8 cellular contexts compared by ENCODE assay signal in genomic region chr19:12806242-12807131, GRCh38. TPM values are rescaled to one million over a fixed set of nuclear protein-coding genes. Genes with fewer than 3 reads are reported as not detected.
DNase-seq lines count a peak whose midpoint lies in the region; ATAC-seq, FAIRE-seq and TF ChIP-seq lines count a peak whose summit lies in the region.

Gene RNASEH2A (plus strand): TSS chr19:12806584. CDS start chr19:12806674, 90 bp downstream.

- peak; percentile 35 for TF ChIP-seq CTCF in left ventricle myocardium inferior (IDR thresholded peaks at IDR 0.05; ENCODE audit: borderline replicate concordance)
- TF ChIP-seq CTCF in prostate gland (IDR thresholded peaks at IDR 0.05) = peak in 2 of 4 experiments; percentile 34 to 37

- peak; percentile 72 for ATAC-seq in HG02623 (IDR thresholded peaks at IDR 0.05; ENCODE audit: unreplicated experiment)

- no peaks in the 10 kb centered on the region for H3K27me3 ChIP-seq in left ventricle myocardium inferior (ENCODE audit: low read depth)
- no peaks in the 10 kb centered on the region for H3K27me3 ChIP-seq in prostate gland (replicated peaks; ENCODE audit: insufficient read depth)

- H3K27ac ChIP-seq in left ventricle myocardium inferior (replicated peaks) (peak within 1 kb of the TSS; percentile 74), prostate gland (peak within 1 kb of the TSS in 1 of 2 donors; percentile 62)

- TF ChIP-seq POLR2A in prostate gland (IDR thresholded peaks at IDR 0.05) = no peak

- FAIRE-seq in urothelium cell line (lab: Jason Lieb, UNC) = no peak

- peaks cover 26% of the 10 kb centered on the region for H3K4me1 ChIP-seq in left ventricle myocardium inferior
- H3K4me1 ChIP-seq in prostate gland (replicated peaks) = no peaks in the 10 kb centered on the region

- intact Hi-C loops in T-helper 1 cell treated with Interleukin-12 subunit alpha and Interleukin-12 subunit beta and Interleukin-4 antibody, amounts not matched to agents 30 ng/mL and 1 ng/mL, for 36 hours (cut with micrococcal nuclease) = loop anchor here (1.0 kb wide), 2 partner anchors 31 to 69 kb away; partner anchors contain the start of genes GET3 and HOOK2
- intact Hi-C loops in left ventricle myocardium inferior (cut with micrococcal nuclease) (loop anchor here (5.0 kb wide), 1 partner anchor 36 kb away; no protein-coding TSS in a partner anchor), prostate gland (cut with DNase I) (loop anchor here (5.0 kb wide), 1 partner anchor 34 kb away; no protein-coding TSS in a partner anchor)

- WGBS in prostate gland = 3% methylated on average over 68 of the region's 68 CpGs

- H3K9me3 ChIP-seq in left ventricle myocardium inferior (replicated peaks) = no peaks in the 10 kb centered on the region
- no peaks in the 10 kb centered on the region for H3K9me3 ChIP-seq in prostate gland

- H3K4me3 ChIP-seq in left ventricle myocardium inferior = peak within 1 kb of the TSS; percentile 78
- H3K4me3 ChIP-seq in prostate gland = peak within 1 kb of the TSS; percentile 47

- peak; percentile 43 for DNase-seq in GM04503 (ENCODE audit: low read depth)
- peak; percentile 61 for DNase-seq in NCI-H1417 treated with DMSO at 0.1 percent for 48 hours (lab: John Stamatoyannopoulos, UW)
- DNase-seq in amygdala (lab: John Stamatoyannopoulos, UW) = peak in 54 of 56 donors; percentile 32 to 91 (median 73)
- DNase-seq in left ventricle myocardium inferior = peak; percentile 91
- peak; percentile 85 for DNase-seq in prostate gland (ENCODE audit: low spot score)
- peak; percentile 93 for DNase-seq in urothelium cell line (ENCODE audit: low spot score)

- peaks cover 13% of the 10 kb centered on the region for H3K36me3 ChIP-seq in left ventricle myocardium inferior
- no peaks in the 10 kb centered on the region for H3K36me3 ChIP-seq in prostate gland

RNA-seq across cellular contexts. Expression of gene RNASEH2A, which starts in this region (rescaled TPM):
- total RNA-seq in T-helper 1 cell treated with Interleukin-12 subunit alpha and Interleukin-12 subunit beta and Interleukin-4 antibody, amounts not matched to agents 30 ng/mL and 1 ng/mL, for 36 hours = 24.3 and 30.5 TPM in 2 replicates
- total RNA-seq in left ventricle myocardium inferior (2.5 TPM), prostate gland (10 to 100 TPM in 1 of 2 donors, 1 to 10 TPM in 1; 8.7 to 11.5 TPM)

Comparison
In these comparisons a context has a peak if more than half of its experiments do, and no peak if none do; other contexts are left out.
1. DNase-seq: peak in every context shown above with its lines; median percentile 93 in urothelium cell line; 91 in left ventricle myocardium inferior; 85 in prostate gland; 73 in amygdala; 61 in NCI-H1417 treated with DMSO at 0.1 percent for 48 hours; 43 in GM04503.